Comparison of ENCODE assay signal across 1 cellular context in the genomic region with DNA sequence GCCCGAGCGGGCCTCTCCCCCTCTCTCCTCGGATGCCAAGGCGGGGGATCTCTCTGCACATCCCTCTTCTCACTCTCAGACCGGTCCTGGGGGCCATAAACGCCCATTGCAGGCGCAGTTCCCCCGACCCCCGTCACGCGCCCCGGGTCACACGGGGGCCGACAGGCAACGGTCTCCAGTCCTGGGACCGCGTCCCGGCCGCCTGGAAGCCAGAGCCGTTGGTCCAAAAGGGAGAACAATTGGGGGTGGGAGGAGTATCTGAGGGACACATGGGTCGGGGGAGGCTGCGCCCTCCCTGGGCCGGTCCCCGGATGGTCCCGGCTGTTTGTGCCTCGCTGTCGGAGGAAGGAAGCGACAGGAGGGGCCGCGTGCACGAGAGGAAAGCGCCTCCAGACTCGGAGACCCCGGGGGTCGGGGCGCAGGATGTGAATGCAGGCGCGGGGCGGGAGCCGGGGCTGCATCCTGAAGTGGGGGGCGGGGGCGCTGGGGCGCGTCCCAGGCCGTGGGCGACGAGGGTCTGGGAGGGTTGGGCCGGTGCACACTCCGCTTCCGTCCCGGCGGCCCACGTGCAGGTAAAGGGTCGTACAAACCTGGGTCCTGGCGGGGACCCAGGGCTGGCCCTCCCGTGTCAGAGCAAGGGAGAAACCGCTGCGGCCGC.
TF ChIP-seq lines count a peak whose summit lies in the region.

No MANE protein-coding gene starts in this region.

TF ChIP-seq in HepG2, 621 proteins besides CTCF, POLR2A, EP300 and RAD21 (continued from another document and continues in another):
- TF ChIP-seq, protein P1, sequence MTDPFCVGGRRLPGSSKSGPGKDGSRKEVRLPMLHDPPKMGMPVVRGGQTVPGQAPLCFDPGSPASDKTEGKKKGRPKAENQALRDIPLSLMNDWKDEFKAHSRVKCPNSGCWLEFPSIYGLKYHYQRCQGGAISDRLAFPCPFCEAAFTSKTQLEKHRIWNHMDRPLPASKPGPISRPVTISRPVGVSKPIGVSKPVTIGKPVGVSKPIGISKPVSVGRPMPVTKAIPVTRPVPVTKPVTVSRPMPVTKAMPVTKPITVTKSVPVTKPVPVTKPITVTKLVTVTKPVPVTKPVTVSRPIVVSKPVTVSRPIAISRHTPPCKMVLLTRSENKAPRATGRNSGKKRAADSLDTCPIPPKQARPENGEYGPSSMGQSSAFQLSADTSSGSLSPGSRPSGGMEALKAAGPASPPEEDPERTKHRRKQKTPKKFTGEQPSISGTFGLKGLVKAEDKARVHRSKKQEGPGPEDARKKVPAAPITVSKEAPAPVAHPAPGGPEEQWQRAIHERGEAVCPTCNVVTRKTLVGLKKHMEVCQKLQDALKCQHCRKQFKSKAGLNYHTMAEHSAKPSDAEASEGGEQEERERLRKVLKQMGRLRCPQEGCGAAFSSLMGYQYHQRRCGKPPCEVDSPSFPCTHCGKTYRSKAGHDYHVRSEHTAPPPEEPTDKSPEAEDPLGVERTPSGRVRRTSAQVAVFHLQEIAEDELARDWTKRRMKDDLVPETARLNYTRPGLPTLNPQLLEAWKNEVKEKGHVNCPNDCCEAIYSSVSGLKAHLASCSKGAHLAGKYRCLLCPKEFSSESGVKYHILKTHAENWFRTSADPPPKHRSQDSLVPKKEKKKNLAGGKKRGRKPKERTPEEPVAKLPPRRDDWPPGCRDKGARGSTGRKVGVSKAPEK (CRISPR knock-in tag; IDR thresholded peaks at IDR 0.05; ENCODE audit: borderline replicate concordance): no peak
- no peak for TF ChIP-seq ZNF567 (CRISPR knock-in tag; IDR thresholded peaks at IDR 0.05; ENCODE audit: borderline replicate concordance)
- no peak for TF ChIP-seq TAF1 (CRISPR knock-in tag; IDR thresholded peaks at IDR 0.05)
- TF ChIP-seq, protein P2, sequence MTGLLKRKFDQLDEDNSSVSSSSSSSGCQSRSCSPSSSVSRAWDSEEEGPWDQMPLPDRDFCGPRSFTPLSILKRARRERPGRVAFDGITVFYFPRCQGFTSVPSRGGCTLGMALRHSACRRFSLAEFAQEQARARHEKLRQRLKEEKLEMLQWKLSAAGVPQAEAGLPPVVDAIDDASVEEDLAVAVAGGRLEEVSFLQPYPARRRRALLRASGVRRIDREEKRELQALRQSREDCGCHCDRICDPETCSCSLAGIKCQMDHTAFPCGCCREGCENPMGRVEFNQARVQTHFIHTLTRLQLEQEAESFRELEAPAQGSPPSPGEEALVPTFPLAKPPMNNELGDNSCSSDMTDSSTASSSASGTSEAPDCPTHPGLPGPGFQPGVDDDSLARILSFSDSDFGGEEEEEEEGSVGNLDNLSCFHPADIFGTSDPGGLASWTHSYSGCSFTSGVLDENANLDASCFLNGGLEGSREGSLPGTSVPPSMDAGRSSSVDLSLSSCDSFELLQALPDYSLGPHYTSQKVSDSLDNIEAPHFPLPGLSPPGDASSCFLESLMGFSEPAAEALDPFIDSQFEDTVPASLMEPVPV (CRISPR knock-in tag; IDR thresholded peaks at IDR 0.05): no peak
- TF ChIP-seq ZNF790 (CRISPR knock-in tag; IDR thresholded peaks at IDR 0.05; ENCODE audit: borderline replicate concordance): no peak
- TF ChIP-seq NCOA5 (CRISPR knock-in tag; IDR thresholded peaks at IDR 0.05): no peak
- no peak for TF ChIP-seq RFXAP (CRISPR knock-in tag; IDR thresholded peaks at IDR 0.05; ENCODE audit: borderline replicate concordance)
- no peak for TF ChIP-seq ETV5 (CRISPR knock-in tag; IDR thresholded peaks at IDR 0.05; ENCODE audit: borderline replicate concordance)
- no peak for TF ChIP-seq MTA1 (CRISPR knock-in tag; IDR thresholded peaks at IDR 0.05; ENCODE audit: borderline replicate concordance)
- TF ChIP-seq, protein P3, sequence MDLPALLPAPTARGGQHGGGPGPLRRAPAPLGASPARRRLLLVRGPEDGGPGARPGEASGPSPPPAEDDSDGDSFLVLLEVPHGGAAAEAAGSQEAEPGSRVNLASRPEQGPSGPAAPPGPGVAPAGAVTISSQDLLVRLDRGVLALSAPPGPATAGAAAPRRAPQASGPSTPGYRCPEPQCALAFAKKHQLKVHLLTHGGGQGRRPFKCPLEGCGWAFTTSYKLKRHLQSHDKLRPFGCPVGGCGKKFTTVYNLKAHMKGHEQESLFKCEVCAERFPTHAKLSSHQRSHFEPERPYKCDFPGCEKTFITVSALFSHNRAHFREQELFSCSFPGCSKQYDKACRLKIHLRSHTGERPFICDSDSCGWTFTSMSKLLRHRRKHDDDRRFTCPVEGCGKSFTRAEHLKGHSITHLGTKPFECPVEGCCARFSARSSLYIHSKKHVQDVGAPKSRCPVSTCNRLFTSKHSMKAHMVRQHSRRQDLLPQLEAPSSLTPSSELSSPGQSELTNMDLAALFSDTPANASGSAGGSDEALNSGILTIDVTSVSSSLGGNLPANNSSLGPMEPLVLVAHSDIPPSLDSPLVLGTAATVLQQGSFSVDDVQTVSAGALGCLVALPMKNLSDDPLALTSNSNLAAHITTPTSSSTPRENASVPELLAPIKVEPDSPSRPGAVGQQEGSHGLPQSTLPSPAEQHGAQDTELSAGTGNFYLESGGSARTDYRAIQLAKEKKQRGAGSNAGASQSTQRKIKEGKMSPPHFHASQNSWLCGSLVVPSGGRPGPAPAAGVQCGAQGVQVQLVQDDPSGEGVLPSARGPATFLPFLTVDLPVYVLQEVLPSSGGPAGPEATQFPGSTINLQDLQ (CRISPR knock-in tag; IDR thresholded peaks at IDR 0.05): no peak
- TF ChIP-seq RBM39 (IDR thresholded peaks at IDR 0.05; ENCODE audit: low read depth, low read length, poor library complexity, severe bottlenecking): no peak
- peak; percentile 50 for TF ChIP-seq FOXO1 (CRISPR knock-in tag; IDR thresholded peaks at IDR 0.05)
- TF ChIP-seq, protein P4, sequence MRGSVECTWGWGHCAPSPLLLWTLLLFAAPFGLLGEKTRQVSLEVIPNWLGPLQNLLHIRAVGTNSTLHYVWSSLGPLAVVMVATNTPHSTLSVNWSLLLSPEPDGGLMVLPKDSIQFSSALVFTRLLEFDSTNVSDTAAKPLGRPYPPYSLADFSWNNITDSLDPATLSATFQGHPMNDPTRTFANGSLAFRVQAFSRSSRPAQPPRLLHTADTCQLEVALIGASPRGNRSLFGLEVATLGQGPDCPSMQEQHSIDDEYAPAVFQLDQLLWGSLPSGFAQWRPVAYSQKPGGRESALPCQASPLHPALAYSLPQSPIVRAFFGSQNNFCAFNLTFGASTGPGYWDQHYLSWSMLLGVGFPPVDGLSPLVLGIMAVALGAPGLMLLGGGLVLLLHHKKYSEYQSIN (CRISPR knock-in tag; IDR thresholded peaks at IDR 0.05; ENCODE audit: borderline replicate concordance): no peak
- TF ChIP-seq ZNF841 (CRISPR knock-in tag; IDR thresholded peaks at IDR 0.05; ENCODE audit: borderline replicate concordance): no peak
- TF ChIP-seq ZNF709 (CRISPR knock-in tag; IDR thresholded peaks at IDR 0.05): no peak
- TF ChIP-seq ARNT2 (CRISPR knock-in tag; IDR thresholded peaks at IDR 0.05; ENCODE audit: low read depth): no peak; the same call in 1 of the 2 replicates
- TF ChIP-seq, protein P5, sequence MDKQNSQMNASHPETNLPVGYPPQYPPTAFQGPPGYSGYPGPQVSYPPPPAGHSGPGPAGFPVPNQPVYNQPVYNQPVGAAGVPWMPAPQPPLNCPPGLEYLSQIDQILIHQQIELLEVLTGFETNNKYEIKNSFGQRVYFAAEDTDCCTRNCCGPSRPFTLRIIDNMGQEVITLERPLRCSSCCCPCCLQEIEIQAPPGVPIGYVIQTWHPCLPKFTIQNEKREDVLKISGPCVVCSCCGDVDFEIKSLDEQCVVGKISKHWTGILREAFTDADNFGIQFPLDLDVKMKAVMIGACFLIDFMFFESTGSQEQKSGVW (CRISPR knock-in tag; IDR thresholded peaks at IDR 0.05; ENCODE audit: borderline replicate concordance): no peak
- no peak for TF ChIP-seq ZSCAN9 (CRISPR knock-in tag; IDR thresholded peaks at IDR 0.05; ENCODE audit: borderline replicate concordance)
- TF ChIP-seq, protein P6, sequence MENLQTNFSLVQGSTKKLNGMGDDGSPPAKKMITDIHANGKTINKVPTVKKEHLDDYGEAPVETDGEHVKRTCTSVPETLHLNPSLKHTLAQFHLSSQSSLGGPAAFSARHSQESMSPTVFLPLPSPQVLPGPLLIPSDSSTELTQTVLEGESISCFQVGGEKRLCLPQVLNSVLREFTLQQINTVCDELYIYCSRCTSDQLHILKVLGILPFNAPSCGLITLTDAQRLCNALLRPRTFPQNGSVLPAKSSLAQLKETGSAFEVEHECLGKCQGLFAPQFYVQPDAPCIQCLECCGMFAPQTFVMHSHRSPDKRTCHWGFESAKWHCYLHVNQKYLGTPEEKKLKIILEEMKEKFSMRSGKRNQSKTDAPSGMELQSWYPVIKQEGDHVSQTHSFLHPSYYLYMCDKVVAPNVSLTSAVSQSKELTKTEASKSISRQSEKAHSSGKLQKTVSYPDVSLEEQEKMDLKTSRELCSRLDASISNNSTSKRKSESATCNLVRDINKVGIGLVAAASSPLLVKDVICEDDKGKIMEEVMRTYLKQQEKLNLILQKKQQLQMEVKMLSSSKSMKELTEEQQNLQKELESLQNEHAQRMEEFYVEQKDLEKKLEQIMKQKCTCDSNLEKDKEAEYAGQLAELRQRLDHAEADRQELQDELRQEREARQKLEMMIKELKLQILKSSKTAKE (CRISPR knock-in tag; IDR thresholded peaks at IDR 0.05; ENCODE audit: borderline replicate concordance): peak; percentile 10; the same call in 1 of the 2 replicates
- no peak for TF ChIP-seq MED8 (CRISPR knock-in tag; IDR thresholded peaks at IDR 0.05; ENCODE audit: insufficient replicate concordance)
- no peak for TF ChIP-seq SP1 (IDR thresholded peaks at IDR 0.05)
- no peak; the same call in 1 of the 2 replicates for TF ChIP-seq SP1 (CRISPR knock-in tag; IDR thresholded peaks at IDR 0.05)
- no peak for TF ChIP-seq ZNF431 (CRISPR knock-in tag; IDR thresholded peaks at IDR 0.05; ENCODE audit: borderline replicate concordance, low read depth)
- TF ChIP-seq, protein P7, sequence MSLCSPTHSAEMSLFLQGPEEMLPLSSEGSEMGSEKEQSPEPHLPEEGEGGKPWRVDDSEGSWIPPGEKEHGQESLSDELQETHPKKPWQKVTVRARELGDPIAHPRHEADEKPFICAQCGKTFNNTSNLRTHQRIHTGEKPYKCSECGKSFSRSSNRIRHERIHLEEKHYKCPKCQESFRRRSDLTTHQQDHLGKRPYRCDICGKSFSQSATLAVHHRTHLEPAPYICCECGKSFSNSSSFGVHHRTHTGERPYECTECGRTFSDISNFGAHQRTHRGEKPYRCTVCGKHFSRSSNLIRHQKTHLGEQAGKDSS (CRISPR knock-in tag; IDR thresholded peaks at IDR 0.05; ENCODE audit: borderline replicate concordance, low read depth): peak; percentile 44; the same call in 1 of the 2 replicates
- no peak for TF ChIP-seq ZEB1 (IDR thresholded peaks at IDR 0.05; ENCODE audit: insufficient replicate concordance, low read depth)
- no peak for TF ChIP-seq GLI4 (CRISPR knock-in tag; IDR thresholded peaks at IDR 0.05; ENCODE audit: borderline replicate concordance)
- TF ChIP-seq ZNF274 (CRISPR knock-in tag; IDR thresholded peaks at IDR 0.05): no peak
- TF ChIP-seq ZBTB8A (CRISPR knock-in tag; IDR thresholded peaks at IDR 0.05; ENCODE audit: borderline replicate concordance, low read depth): no peak
- TF ChIP-seq, protein P8, sequence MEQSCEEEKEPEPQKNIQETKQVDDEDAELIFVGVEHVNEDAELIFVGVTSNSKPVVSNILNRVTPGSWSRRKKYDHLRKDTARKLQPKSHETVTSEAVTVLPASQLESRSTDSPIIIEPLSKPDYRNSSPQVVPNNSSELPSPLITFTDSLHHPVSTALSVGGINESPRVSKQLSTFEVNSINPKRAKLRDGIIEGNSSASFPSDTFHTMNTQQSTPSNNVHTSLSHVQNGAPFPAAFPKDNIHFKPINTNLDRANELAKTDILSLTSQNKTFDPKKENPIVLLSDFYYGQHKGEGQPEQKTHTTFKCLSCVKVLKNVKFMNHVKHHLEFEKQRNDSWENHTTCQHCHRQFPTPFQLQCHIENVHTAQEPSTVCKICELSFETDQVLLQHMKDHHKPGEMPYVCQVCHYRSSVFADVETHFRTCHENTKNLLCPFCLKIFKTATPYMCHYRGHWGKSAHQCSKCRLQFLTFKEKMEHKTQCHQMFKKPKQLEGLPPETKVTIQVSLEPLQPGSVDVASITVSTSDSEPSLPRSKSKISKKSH (CRISPR knock-in tag; IDR thresholded peaks at IDR 0.05; ENCODE audit: borderline replicate concordance): no peak
- no peak for TF ChIP-seq MXI1 (IDR thresholded peaks at IDR 0.05; ENCODE audit: borderline replicate concordance, low read depth, low read length)
- peak; percentile 41; the same call in 1 of the 2 replicates for TF ChIP-seq ZNF350 (CRISPR knock-in tag; IDR thresholded peaks at IDR 0.05; ENCODE audit: borderline replicate concordance, low read depth)
- TF ChIP-seq KDM4B (CRISPR knock-in tag; IDR thresholded peaks at IDR 0.05): 0 out of 2 replicates have a peak, but pooled peaks have one; percentile 39
- TF ChIP-seq RXRB (CRISPR knock-in tag; IDR thresholded peaks at IDR 0.05; ENCODE audit: borderline replicate concordance): 0 out of 2 replicates have a peak, but pooled peaks have one; percentile 12
- 0 out of 2 replicates have a peak, but pooled peaks have one; percentile 27 for TF ChIP-seq GTF3A (CRISPR knock-in tag; conservative IDR thresholded peaks at IDR 0.05)
- TF ChIP-seq DNMT3B (CRISPR knock-in tag; conservative IDR thresholded peaks at IDR 0.05): no peak
- TF ChIP-seq, protein P9, sequence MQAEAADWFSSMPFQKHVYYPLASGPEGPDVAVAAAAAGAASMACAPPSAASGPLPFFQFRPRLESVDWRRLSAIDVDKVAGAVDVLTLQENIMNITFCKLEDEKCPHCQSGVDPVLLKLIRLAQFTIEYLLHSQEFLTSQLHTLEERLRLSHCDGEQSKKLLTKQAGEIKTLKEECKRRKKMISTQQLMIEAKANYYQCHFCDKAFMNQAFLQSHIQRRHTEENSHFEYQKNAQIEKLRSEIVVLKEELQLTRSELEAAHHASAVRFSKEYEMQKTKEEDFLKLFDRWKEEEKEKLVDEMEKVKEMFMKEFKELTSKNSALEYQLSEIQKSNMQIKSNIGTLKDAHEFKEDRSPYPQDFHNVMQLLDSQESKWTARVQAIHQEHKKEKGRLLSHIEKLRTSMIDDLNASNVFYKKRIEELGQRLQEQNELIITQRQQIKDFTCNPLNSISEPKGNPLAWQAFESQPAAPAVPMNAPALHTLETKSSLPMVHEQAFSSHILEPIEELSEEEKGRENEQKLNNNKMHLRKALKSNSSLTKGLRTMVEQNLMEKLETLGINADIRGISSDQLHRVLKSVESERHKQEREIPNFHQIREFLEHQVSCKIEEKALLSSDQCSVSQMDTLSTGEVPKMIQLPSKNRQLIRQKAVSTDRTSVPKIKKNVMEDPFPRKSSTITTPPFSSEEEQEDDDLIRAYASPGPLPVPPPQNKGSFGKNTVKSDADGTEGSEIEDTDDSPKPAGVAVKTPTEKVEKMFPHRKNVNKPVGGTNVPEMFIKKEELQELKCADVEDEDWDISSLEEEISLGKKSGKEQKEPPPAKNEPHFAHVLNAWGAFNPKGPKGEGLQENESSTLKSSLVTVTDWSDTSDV (CRISPR knock-in tag; IDR thresholded peaks at IDR 0.05): peak; percentile 75; the same call in 1 of the 2 replicates
- TF ChIP-seq KLF11 (CRISPR knock-in tag; IDR thresholded peaks at IDR 0.05): no peak
- TF ChIP-seq PRPF4 (IDR thresholded peaks at IDR 0.05; ENCODE audit: low read depth, low read length, poor library complexity, severe bottlenecking): no peak
- TF ChIP-seq TOPORS (CRISPR knock-in tag; IDR thresholded peaks at IDR 0.05): no peak
- TF ChIP-seq ONECUT2 (CRISPR knock-in tag; IDR thresholded peaks at IDR 0.05): no peak
- TF ChIP-seq GZF1 (CRISPR knock-in tag; IDR thresholded peaks at IDR 0.05): 0 out of 2 replicates have a peak, but pooled peaks have one; percentile 12
- no peak for TF ChIP-seq ZFY (CRISPR knock-in tag; IDR thresholded peaks at IDR 0.05)
- TF ChIP-seq MTF2 (CRISPR knock-in tag; IDR thresholded peaks at IDR 0.05; ENCODE audit: borderline replicate concordance): 0 out of 2 replicates have a peak, but pooled peaks have one; percentile 79
- TF ChIP-seq TCF7L2 (IDR thresholded peaks at IDR 0.05; ENCODE audit: low read depth, low read length): no peak
